In the genomic region with DNA sequence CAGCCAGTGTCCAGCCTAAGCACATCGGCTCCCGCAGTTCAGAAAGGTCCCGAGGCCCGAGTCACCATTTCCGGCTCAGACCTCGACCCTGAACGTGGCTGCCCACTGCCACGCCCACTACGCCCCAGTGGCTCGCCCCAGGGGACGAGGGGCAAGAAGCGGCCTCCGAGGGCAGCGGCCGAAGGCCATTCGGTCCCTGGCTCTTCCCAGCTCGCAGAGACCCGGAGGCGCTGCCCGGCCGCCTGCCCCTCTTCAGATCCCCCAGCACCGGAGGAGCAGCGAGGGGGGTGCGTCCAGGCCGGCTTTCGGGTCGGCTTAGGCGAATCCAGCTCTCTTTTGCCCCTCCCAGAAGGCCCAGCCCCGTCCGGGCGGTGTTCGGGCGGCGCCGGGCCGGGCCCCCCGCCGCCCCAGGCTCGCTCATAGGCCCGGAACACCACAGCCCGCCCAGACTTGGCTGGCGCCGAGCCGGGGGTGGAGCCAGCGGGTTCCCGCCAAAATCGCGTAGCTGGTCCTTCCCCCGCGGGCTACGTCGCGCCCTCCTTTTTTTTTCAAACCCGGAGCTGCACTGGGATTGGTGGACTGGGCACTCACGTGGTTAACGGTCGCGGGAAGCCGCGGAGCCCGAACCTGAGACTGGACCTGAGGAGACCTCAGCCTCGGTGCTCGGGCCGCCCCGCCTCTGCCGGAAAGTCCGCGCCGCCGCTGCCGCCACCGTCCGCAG, we compare ENCODE assay signal across 8 cellular contexts. TPM values are rescaled to one million over a fixed set of nuclear protein-coding genes. Genes with fewer than 3 reads are reported as not detected.
A peak's percentile ranks its signal among the peaks of the same experiment; 100 is the strongest.
DNase-seq lines count a peak whose midpoint lies in the region; ATAC-seq and TF ChIP-seq lines count a peak whose summit lies in the region.

TSS of gene WEE1 (plus strand) at position 617 of the 721 bp plus-strand sequence. CDS start 264 bp downstream, outside the sequence.

- peaks cover 27% of the 10 kb centered on the region for H3K4me1 Mint-ChIP-seq in activated naive CD8-positive, alpha-beta T cell treated with anti-CD3 and anti-CD28 coated beads, Interleukin-2, amount 10 ng/mL, durations not matched to agents 7 days and 5 days

- H3K27me3 Mint-ChIP-seq in activated naive CD8-positive, alpha-beta T cell treated with anti-CD3 and anti-CD28 coated beads, Interleukin-2, amount 10 ng/mL, durations not matched to agents 7 days and 5 days, result peaks cover 17% of the 10 kb centered on the region

- no peaks in the 10 kb centered on the region for H3K9me2 ChIP-seq in SU-DHL-6 (replicated peaks; ENCODE audit: insufficient read depth, low read length)

- H3K4me1 ChIP-seq in ovary (ENCODE audit: insufficient read depth), result peaks cover 2% of the 10 kb centered on the region
- peaks cover 12% of the 10 kb centered on the region for H3K4me1 ChIP-seq in thymus (ENCODE audit: control insufficient read depth, insufficient read depth, low read length)

- peak; percentile 52 for TF ChIP-seq EP300 in ovary (IDR thresholded peaks at IDR 0.05)

- WGBS in ovary, 3 donors, result 0 to 1% (median 0%) methylated on average over 31 to 73 of the region's 73 CpGs
- WGBS in thymus, result under 1% methylated on average over 73 of the region's 73 CpGs

- peaks cover 53% of the 10 kb centered on the region for H3K79me2 ChIP-seq in SU-DHL-6 (ENCODE audit: insufficient read depth, low read length)

- peak; percentile 99 to 100 (median 99) for DNase-seq in NCI-H1417 (lab: John Stamatoyannopoulos, UW)
- DNase-seq in activated naive CD8-positive, alpha-beta T cell treated with anti-CD3 and anti-CD28 coated beads, Interleukin-2, amount 10 ng/mL, durations not matched to agents 7 days and 5 days, result peak; percentile 99
- DNase-seq in Right ventricle myocardium inferior (ENCODE audit: missing footprints), result peak; percentile 98
- peak; percentile 99 for DNase-seq in ovary

- H3K9me3 Mint-ChIP-seq in activated naive CD8-positive, alpha-beta T cell treated with anti-CD3 and anti-CD28 coated beads, Interleukin-2, amount 10 ng/mL, durations not matched to agents 7 days and 5 days, result no peaks in the 10 kb centered on the region

- H3K36me3 Mint-ChIP-seq in activated naive CD8-positive, alpha-beta T cell treated with anti-CD3 and anti-CD28 coated beads, Interleukin-2, amount 10 ng/mL, durations not matched to agents 7 days and 5 days, result peaks cover 30% of the 10 kb centered on the region

- H3K9me3 ChIP-seq in SU-DHL-6 (ENCODE audit: insufficient read depth, low read length) (no peaks in the 10 kb centered on the region), ovary (no peaks in the 10 kb centered on the region), thymus (ENCODE audit: control insufficient read depth) (no peaks in the 10 kb centered on the region)

- H3K4me3 Mint-ChIP-seq in activated naive CD8-positive, alpha-beta T cell treated with anti-CD3 and anti-CD28 coated beads, Interleukin-2, amount 10 ng/mL, durations not matched to agents 7 days and 5 days, result peak within 1 kb of the TSS; percentile 97

- peak within 1 kb of the TSS; percentile 84 for H3K27ac Mint-ChIP-seq in activated naive CD8-positive, alpha-beta T cell treated with anti-CD3 and anti-CD28 coated beads, Interleukin-2, amount 10 ng/mL, durations not matched to agents 7 days and 5 days

- POLR2A ChIA-PET in activated naive CD8-positive, alpha-beta T cell treated with anti-CD3 and anti-CD28 coated beads, Interleukin-2, amount 10 ng/mL, durations not matched to agents 7 days and 5 days (lab: Charles Lee), result interaction anchor here (0.6 to 2.4 kb wide), 21 partner anchors 8 to 1285 kb away, joined by 3 to 25 read pairs (median 3); partner anchors contain the start of genes DENND5A, EIF4G2, SWAP70 and ZNF143

- no peak for TF ChIP-seq CTCF in GM12875 (IDR thresholded peaks at IDR 0.05; ENCODE audit: borderline replicate concordance, insufficient read depth, low read depth, low read length)
- TF ChIP-seq CTCF in SU-DHL-6 (IDR thresholded peaks at IDR 0.05; ENCODE audit: insufficient read depth, low read length, poor library complexity, severe bottlenecking), result no peak
- no peak for TF ChIP-seq CTCF in ovary (IDR thresholded peaks at IDR 0.05)

- H3K27ac ChIP-seq in SU-DHL-6 (ENCODE audit: low read depth, low read length) (peak within 1 kb of the TSS; percentile 85), ovary (peak within 1 kb of the TSS; percentile 94 to 98), thymus (ENCODE audit: low read depth) (peak within 1 kb of the TSS; percentile 64)

- H3F3A ChIP-seq in SU-DHL-6 (ENCODE audit: insufficient read depth), result peaks cover 78% of the 10 kb centered on the region

- intact Hi-C loops in Right ventricle myocardium inferior (cut with DNase I), result loop anchor here (5.0 kb wide), 2 partner anchors 184 to 734 kb away; partner anchors contain the start of gene ADM
- intact Hi-C loops in ovary (cut with DNase I), result loop anchor here in 2 of 4 donors (2.0 to 5.0 kb wide), 2 partner anchors 39 to 112 kb away; partner anchors contain the start of gene ZNF143 (in 1 of the 2)

- ATAC-seq in HG02763 (IDR thresholded peaks at IDR 0.05; ENCODE audit: unreplicated experiment), result peak; percentile 85
- ATAC-seq in activated naive CD8-positive, alpha-beta T cell treated with anti-CD3 and anti-CD28 coated beads, Interleukin-2, amount 10 ng/mL, durations not matched to agents 7 days and 5 days (ENCODE audit: low read depth), result peak; percentile 96
- ATAC-seq in Right ventricle myocardium inferior, result peak; percentile 97

- H4K20me1 ChIP-seq in SU-DHL-6 (ENCODE audit: low read depth, low read length), result no peaks in the 10 kb centered on the region

- TF ChIP-seq POLR2A in ovary (IDR thresholded peaks at IDR 0.05), result peak; percentile 92

- H3K4me3 ChIP-seq in GM12875 (ENCODE audit: low read depth, low read length) (peak within 1 kb of the TSS; percentile 91), SU-DHL-6 (ENCODE audit: insufficient read depth, low read length, poor library complexity, severe bottlenecking) (peak within 1 kb of the TSS; percentile 72), ovary (peak within 1 kb of the TSS; percentile 80), thymus (ENCODE audit: low read length) (peak within 1 kb of the TSS; percentile 88)

- peak within 1 kb of the TSS; percentile 99 for H3K9ac ChIP-seq in SU-DHL-6 (ENCODE audit: low read length)

- peak within 1 kb of the TSS; percentile 90 for H3K4me2 ChIP-seq in SU-DHL-6 (ENCODE audit: low read depth, low read length, poor library complexity, severe bottlenecking)

- H3K36me3 ChIP-seq in SU-DHL-6 (ENCODE audit: low read length), result peaks cover 40% of the 10 kb centered on the region
- H3K36me3 ChIP-seq in ovary, result no peaks in the 10 kb centered on the region
- H3K36me3 ChIP-seq in thymus (ENCODE audit: control insufficient read depth, insufficient read depth), result no peaks in the 10 kb centered on the region

- H3K27me3 ChIP-seq in SU-DHL-6 (ENCODE audit: low read length) (no peaks in the 10 kb centered on the region), ovary (no peaks in the 10 kb centered on the region), thymus (ENCODE audit: control insufficient read depth, insufficient read depth) (no peaks in the 10 kb centered on the region)

- no peak within 1 kb of the TSS for H2AFZ ChIP-seq in SU-DHL-6 (ENCODE audit: low read depth, low read length, severe bottlenecking)

RNA-seq across cellular contexts. Expression of gene WEE1, which starts in this region (rescaled TPM):
- total RNA-seq in activated naive CD8-positive, alpha-beta T cell treated with anti-CD3 and anti-CD28 coated beads, Interleukin-2, amount 10 ng/mL, durations not matched to agents 7 days and 5 days, result 10 to 100 TPM; 47.8 to 50.5 TPM
- 40.1 TPM for total RNA-seq in Right ventricle myocardium inferior
- total RNA-seq in ovary, result 10 to 100 TPM; 10.5 to 55.4 (median 21.6) TPM
- polyA plus RNA-seq in ovary, result 10 to 100 TPM; 10.6 to 27.4 TPM
- 10.9 TPM for polyA plus RNA-seq in thymus

Comparison
In these comparisons a context has a peak if more than half of its experiments do, and no peak if none do; other contexts are left out.
1. Peak in every context shown above with its lines: DNase-seq, ATAC-seq, H3K4me3 ChIP-seq and H3K27ac ChIP-seq.